9 cellular contexts compared by ENCODE assay signal in genomic region chr20:63639093-63639860, GRCh38. TPM values are rescaled to one million over a fixed set of nuclear protein-coding genes. Genes with fewer than 3 reads are reported as not detected.
DNase-seq lines count a peak whose midpoint lies in the region; TF ChIP-seq lines count a peak whose summit lies in the region.
"Had no signal": no experiment of that assay in that cellular context is flagged by ENCODE, and none has a peak within 500 bp of the region (broad histone marks: within the 10 kb centered on the region; RNA-seq: fewer than 3 reads in every experiment).

No MANE protein-coding gene starts in this region.

- H3K36me3 ChIP-seq in duodenal mucosa (ENCODE audit: control insufficient read depth in 1 of 2, insufficient read depth in 2 of 2, low read length in 2 of 2) = no peaks in the 10 kb centered on the region
- H3K36me3 ChIP-seq in H7 (replicated peaks; ENCODE audit: control insufficient read depth, insufficient read depth, low read length) = no peaks in the 10 kb centered on the region

- H3K4me3 ChIP-seq in GM12865 (ENCODE audit: low read depth, low read length) = peak overlapping the region; percentile 15
- no peak overlapping the region for H3K4me3 ChIP-seq in duodenal mucosa (ENCODE audit: low read depth in 1 of 2, low read length in 2 of 2)
- H3K4me3 ChIP-seq in H7 (ENCODE audit: insufficient read depth, low read depth, low read length) = no peak overlapping the region

- no peaks in the 10 kb centered on the region for H3K9me3 ChIP-seq in duodenal mucosa (ENCODE audit: control insufficient read depth in 1 of 2, low read length in 2 of 2)

- no peak for TF ChIP-seq CTCF in GM12865 (IDR thresholded peaks at IDR 0.05; ENCODE audit: insufficient read depth, low read depth, low read length, missing control alignments)

- H3K9ac ChIP-seq in duodenal mucosa (ENCODE audit: low read depth in 1 of 2, low read length in 2 of 2) = no peak overlapping the region

- in situ Hi-C loops in KBM-7 (cut with MboI; ENCODE audit: low pct_unique_long_range_greater_than_20kb, low sequenced_read_pairs) = no loop called here

- DNase-seq in GM12865 (ENCODE audit: low read depth) (peak; percentile 77), amygdala (lab: John Stamatoyannopoulos, UW) (no peak), H7 (no peak), KBM-7 (no peak), AG08396 (ENCODE audit: low spot score) (no peak)
- DNase-seq in activated CD4-positive, alpha-beta T cell treated with anti-CD3 and anti-CD28 coated beads for 1 hour = peak; percentile 60
- DNase-seq in stimulated activated CD4-positive, alpha-beta T cell treated with anti-CD3 and anti-CD28 coated beads, Interleukin-1b, Interleukin-23, amount 100 ng/mL, for 48 hours = peak; percentile 68
- DNase-seq: NCI-H524 had no signal

- H3K27ac ChIP-seq in duodenal mucosa (ENCODE audit: low read depth, low read length) = peak overlapping the region; percentile 56

- H3K27me3 ChIP-seq in duodenal mucosa (ENCODE audit: control insufficient read depth in 1 of 2, insufficient read depth in 2 of 2, low read length in 2 of 2) (peaks cover 0 to 8% of the 10 kb centered on the region in 2 donors), H7 (ENCODE audit: control insufficient read depth, insufficient read depth, low read length) (peaks cover 3% of the 10 kb centered on the region; the same call in 1 of the 2 replicates)

- peaks cover 0 to 14% of the 10 kb centered on the region in 2 donors for H3K4me1 ChIP-seq in duodenal mucosa (ENCODE audit: control insufficient read depth in 1 of 2, insufficient read depth in 2 of 2, low read length in 2 of 2)

RNA-seq across cellular contexts. Expression of gene GMEB2, which starts 12.4 kb away (rescaled TPM):
- 17.0 and 21.4 TPM in 2 replicates for total RNA-seq in H7 (2014; rRNA removed; shearing (Covaris generic))

RNA-seq across cellular contexts. Expression of gene STMN3, which starts 13.9 kb away (rescaled TPM):
- 24.9 and 32.7 TPM in 2 replicates for total RNA-seq in H7 (2014; rRNA removed; shearing (Covaris generic))

RNA-seq across cellular contexts. Expression of gene RTEL1, which starts 18.8 kb away (rescaled TPM):
- 15.1 and 22.4 TPM in 2 replicates for total RNA-seq in H7 (2014; rRNA removed; shearing (Covaris generic))

RNA-seq across cellular contexts. Expression of gene TNFRSF6B, which starts 57.2 kb away (rescaled TPM):
- total RNA-seq in H7 (2014; rRNA removed; shearing (Covaris generic)) = not detected in 2 replicates

Comparison
In these comparisons a context has a peak if more than half of its experiments do, and no peak if none do; other contexts are left out.
1. DNase-seq: peak in GM12865 (single experiment), activated CD4-positive, alpha-beta T cell treated with anti-CD3 and anti-CD28 coated beads for 1 hour (single experiment) and stimulated activated CD4-positive, alpha-beta T cell treated with anti-CD3 and anti-CD28 coated beads, Interleukin-1b, Interleukin-23, amount 100 ng/mL, for 48 hours (single experiment); none in amygdala (0 of 56), H7 (single experiment), KBM-7 (single experiment) and AG08396 (single experiment).